In genomic region chr10:47196691-47197090, GRCh38 we compare ENCODE assay signal across 15 cellular contexts.
DNase-seq lines count a peak whose midpoint lies in the region; ATAC-seq and TF ChIP-seq lines count a peak whose summit lies in the region.
"Had no signal": no experiment of that assay in that cellular context is flagged by ENCODE, and none has a peak within 500 bp of the region (broad histone marks: within the 10 kb centered on the region; RNA-seq: fewer than 3 reads in every experiment).

No MANE protein-coding gene starts in this region.

- H3K27me3 ChIP-seq in right atrium auricular region, result no peaks in the 10 kb centered on the region
- no peaks in the 10 kb centered on the region for H3K27me3 ChIP-seq in right cardiac atrium (ENCODE audit: control insufficient read depth, insufficient read depth)
- H3K27me3 ChIP-seq in naive thymus-derived CD4-positive, alpha-beta T cell (ENCODE audit: control insufficient read depth in 2 of 2, insufficient read depth in 2 of 2, low read length in 2 of 2), result no peaks in the 10 kb centered on the region
- H3K27me3 ChIP-seq in aorta (ENCODE audit: control insufficient read depth in 1 of 2, insufficient read depth in 2 of 2, low read length in 1 of 2), result no peaks in the 10 kb centered on the region

- H3K4me3 Mint-ChIP-seq in activated T-helper 17 cell treated with anti-CD3 and anti-CD28 coated beads, Interleukin-2, amount 50 U/mL, for 72 hours, result no peak overlapping the region
- H3K4me3 Mint-ChIP-seq in naive thymus-derived CD4-positive, alpha-beta T cell, result no peak overlapping the region
- H3K4me3 Mint-ChIP-seq: B cell; CD4-positive, alpha-beta T cell had no signal

- H3K4me1 ChIP-seq in right atrium auricular region (no peaks in the 10 kb centered on the region), right cardiac atrium (ENCODE audit: control insufficient read depth, insufficient read depth, low read length) (no peaks in the 10 kb centered on the region), aorta (ENCODE audit: control insufficient read depth in 1 of 2, insufficient read depth in 2 of 2, low read length in 2 of 2) (no peaks in the 10 kb centered on the region)
- no peaks in the 10 kb centered on the region for H3K4me1 ChIP-seq in naive thymus-derived CD4-positive, alpha-beta T cell (ENCODE audit: control insufficient read depth in 2 of 2, insufficient read depth in 2 of 2, low read length in 2 of 2)

- H3K4me3 ChIP-seq in right atrium auricular region (no peak overlapping the region), right cardiac atrium (ENCODE audit: low read length) (no peak overlapping the region), aorta (ENCODE audit: low read length in 2 of 2) (no peak overlapping the region)
- H3K4me3 ChIP-seq in naive thymus-derived CD4-positive, alpha-beta T cell (ENCODE audit: low read length), result no peak overlapping the region
- H3K4me3 ChIP-seq: GM23248 had no signal

- H3K27ac Mint-ChIP-seq in activated T-helper 17 cell treated with anti-CD3 and anti-CD28 coated beads, Interleukin-2, amount 50 U/mL, for 72 hours, result peak overlapping the region; percentile 92
- H3K27ac Mint-ChIP-seq in naive thymus-derived CD4-positive, alpha-beta T cell, result no peak overlapping the region
- H3K27ac Mint-ChIP-seq: B cell; CD4-positive, alpha-beta T cell had no signal

- H3K27ac ChIP-seq in right atrium auricular region (no peak overlapping the region), right cardiac atrium (ENCODE audit: low read length) (no peak overlapping the region), aorta (ENCODE audit: low read depth in 1 of 2, low read length in 2 of 2) (no peak overlapping the region)
- no peak overlapping the region for H3K27ac ChIP-seq in naive thymus-derived CD4-positive, alpha-beta T cell (ENCODE audit: low read depth, low read length)
- H3K27ac ChIP-seq: GM23248, HL-60 had no signal

- no peaks in the 10 kb centered on the region for H3K27me3 Mint-ChIP-seq in activated T-helper 17 cell treated with anti-CD3 and anti-CD28 coated beads, Interleukin-2, amount 50 U/mL, for 72 hours
- H3K27me3 Mint-ChIP-seq in naive thymus-derived CD4-positive, alpha-beta T cell, result no peaks in the 10 kb centered on the region
- H3K27me3 Mint-ChIP-seq: CD4-positive, alpha-beta T cell had no signal

- H3K4me1 Mint-ChIP-seq in activated T-helper 17 cell treated with anti-CD3 and anti-CD28 coated beads, Interleukin-2, amount 50 U/mL, for 72 hours, result peaks cover 7% of the 10 kb centered on the region
- peaks cover 0 to 21% (median 13%) of the 10 kb centered on the region in 7 donors for H3K4me1 Mint-ChIP-seq in naive thymus-derived CD4-positive, alpha-beta T cell
- H3K4me1 Mint-ChIP-seq: B cell had no signal

- POLR2A ChIA-PET in naive thymus-derived CD4-positive, alpha-beta T cell (lab: Charles Lee), result no interaction called here

- intact Hi-C loops in right cardiac atrium (cut with DNase I), result no loop called here
- intact Hi-C loops in naive thymus-derived CD4-positive, alpha-beta T cell (cut with micrococcal nuclease), result no loop called here
- intact Hi-C loops in aorta (cut with DNase I), result no loop called here
- intact Hi-C loops in sciatic nerve (cut with DNase I), result no loop called here

- peaks cover 0 to 4% of the 10 kb centered on the region in 2 donors for H3K9me3 ChIP-seq in right atrium auricular region
- H3K9me3 ChIP-seq in right cardiac atrium (ENCODE audit: control insufficient read depth, low read length), result no peaks in the 10 kb centered on the region
- H3K9me3 ChIP-seq in naive thymus-derived CD4-positive, alpha-beta T cell (ENCODE audit: control insufficient read depth in 2 of 3, low read length in 3 of 3), result no peaks in the 10 kb centered on the region
- peaks cover 3% of the 10 kb centered on the region for H3K9me3 ChIP-seq in aorta (ENCODE audit: control insufficient read depth, low read length)

- TF ChIP-seq CTCF in right atrium auricular region (IDR thresholded peaks at IDR 0.05), result no peak

- no peak for ATAC-seq in right cardiac atrium
- no peak for ATAC-seq in activated T-helper 17 cell treated with anti-CD3 and anti-CD28 coated beads, Interleukin-2, amount 50 U/mL, for 72 hours (replicated peaks)
- peak; percentile 6 for ATAC-seq in naive thymus-derived CD4-positive, alpha-beta T cell
- ATAC-seq in aorta (ENCODE audit: low FRiP score), result peak; percentile 43
- no peak for ATAC-seq in sciatic nerve
- ATAC-seq: HCT116 had no signal

- CTCF ChIA-PET in naive thymus-derived CD4-positive, alpha-beta T cell (lab: Charles Lee), result no interaction called here

- DNase-seq in right atrium auricular region (ENCODE audit: low spot score) (peak; percentile 30), right cardiac atrium (no peak), aorta (no peak), sciatic nerve (ENCODE audit: low spot score) (no peak), ureter (ENCODE audit: low spot score) (no peak)
- no peak for DNase-seq in naive thymus-derived CD4-positive, alpha-beta T cell
- DNase-seq: C1 segment of cervical spinal cord; Calu3; CD4-positive, alpha-beta T cell; DMS 273 treated with DMSO at 0.1 percent for 48 hours; GM23248 had no signal

- no peaks in the 10 kb centered on the region for H3K9me3 Mint-ChIP-seq in activated T-helper 17 cell treated with anti-CD3 and anti-CD28 coated beads, Interleukin-2, amount 50 U/mL, for 72 hours
- H3K9me3 Mint-ChIP-seq in naive thymus-derived CD4-positive, alpha-beta T cell, result peaks cover 0 to 5% (median 2%) of the 10 kb centered on the region in 11 donors

- no peaks in the 10 kb centered on the region for H3K36me3 ChIP-seq in right atrium auricular region
- H3K36me3 ChIP-seq in naive thymus-derived CD4-positive, alpha-beta T cell (ENCODE audit: control insufficient read depth in 2 of 3, insufficient read depth in 3 of 3, low read length in 3 of 3), result no peaks in the 10 kb centered on the region
- H3K36me3 ChIP-seq in aorta (ENCODE audit: control insufficient read depth in 1 of 2, insufficient read depth in 2 of 2, low read length in 1 of 2), result no peaks in the 10 kb centered on the region

- no peaks in the 10 kb centered on the region for H3K36me3 Mint-ChIP-seq in activated T-helper 17 cell treated with anti-CD3 and anti-CD28 coated beads, Interleukin-2, amount 50 U/mL, for 72 hours (ENCODE audit: low read depth)
- peaks cover 0 to 3% (median 0%) of the 10 kb centered on the region in 5 donors for H3K36me3 Mint-ChIP-seq in naive thymus-derived CD4-positive, alpha-beta T cell

- WGBS in right cardiac atrium, result 96% methylated on average over 8 of the region's 8 CpGs
- 97% methylated on average over 8 of the region's 8 CpGs for WGBS in aorta, 2 donors

Comparison
In these comparisons a context has a peak if more than half of its experiments do, and no peak if none do; other contexts are left out.
1. ATAC-seq: peak in naive thymus-derived CD4-positive, alpha-beta T cell (single experiment) and aorta (single experiment); none in right cardiac atrium (0 of 2), activated T-helper 17 cell treated with anti-CD3 and anti-CD28 coated beads, Interleukin-2, amount 50 U/mL, for 72 hours (single experiment) and sciatic nerve (single experiment).